1 cellular context compared by ENCODE assay signal in the genomic region with DNA sequence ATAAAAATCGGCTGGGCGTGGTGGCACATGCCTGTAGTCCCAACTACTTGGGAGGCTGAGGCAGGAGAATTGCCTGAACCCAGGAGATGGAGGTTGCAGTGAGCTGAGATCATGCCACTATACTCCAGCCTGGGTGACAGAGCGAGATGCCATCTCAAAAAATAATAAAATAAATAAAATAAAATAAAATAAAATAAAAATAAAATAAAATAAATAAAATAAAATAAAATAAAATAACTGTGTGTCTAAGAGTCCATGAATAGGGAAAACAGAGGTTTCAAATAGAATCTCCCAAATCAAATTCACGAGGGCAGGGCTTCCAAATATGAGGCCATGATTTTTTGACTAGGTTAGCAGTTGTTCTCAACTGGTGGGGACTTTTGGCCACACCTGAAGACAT.
A peak's percentile ranks its signal among the peaks of the same experiment; 100 is the strongest.
TF ChIP-seq lines count a peak whose summit lies in the region.

No MANE protein-coding gene starts in this region.

TF ChIP-seq in HepG2, 621 proteins besides CTCF, POLR2A, EP300 and RAD21:
- TF ChIP-seq, protein P1, sequence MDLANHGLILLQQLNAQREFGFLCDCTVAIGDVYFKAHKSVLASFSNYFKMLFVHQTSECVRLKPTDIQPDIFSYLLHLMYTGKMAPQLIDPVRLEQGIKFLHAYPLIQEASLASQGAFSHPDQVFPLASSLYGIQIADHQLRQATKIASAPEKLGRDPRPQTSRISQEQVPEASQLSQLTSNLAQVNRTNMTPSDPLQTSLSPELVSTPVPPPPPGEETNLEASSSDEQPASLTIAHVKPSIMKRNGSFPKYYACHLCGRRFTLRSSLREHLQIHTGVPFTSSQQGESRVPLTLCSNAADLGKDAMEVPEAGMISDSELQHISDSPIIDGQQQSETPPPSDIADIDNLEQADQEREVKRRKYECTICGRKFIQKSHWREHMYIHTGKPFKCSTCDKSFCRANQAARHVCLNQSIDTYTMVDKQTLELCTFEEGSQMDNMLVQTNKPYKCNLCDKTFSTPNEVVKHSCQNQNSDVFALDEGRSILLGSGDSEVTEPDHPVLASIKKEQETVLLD (CRISPR knock-in tag; IDR thresholded peaks at IDR 0.05; ENCODE audit: low read depth), result 0 out of 2 replicates have a peak, but pooled peaks have one; percentile 16
